Comparison of ENCODE assay signal across 8 cellular contexts in genomic region chr3:129606522-129607390, GRCh38. TPM values are rescaled to one million over a fixed set of nuclear protein-coding genes. Genes with fewer than 3 reads are reported as not detected.
DNase-seq lines count a peak whose midpoint lies in the region; ATAC-seq and TF ChIP-seq lines count a peak whose summit lies in the region.

A gene with protein sequence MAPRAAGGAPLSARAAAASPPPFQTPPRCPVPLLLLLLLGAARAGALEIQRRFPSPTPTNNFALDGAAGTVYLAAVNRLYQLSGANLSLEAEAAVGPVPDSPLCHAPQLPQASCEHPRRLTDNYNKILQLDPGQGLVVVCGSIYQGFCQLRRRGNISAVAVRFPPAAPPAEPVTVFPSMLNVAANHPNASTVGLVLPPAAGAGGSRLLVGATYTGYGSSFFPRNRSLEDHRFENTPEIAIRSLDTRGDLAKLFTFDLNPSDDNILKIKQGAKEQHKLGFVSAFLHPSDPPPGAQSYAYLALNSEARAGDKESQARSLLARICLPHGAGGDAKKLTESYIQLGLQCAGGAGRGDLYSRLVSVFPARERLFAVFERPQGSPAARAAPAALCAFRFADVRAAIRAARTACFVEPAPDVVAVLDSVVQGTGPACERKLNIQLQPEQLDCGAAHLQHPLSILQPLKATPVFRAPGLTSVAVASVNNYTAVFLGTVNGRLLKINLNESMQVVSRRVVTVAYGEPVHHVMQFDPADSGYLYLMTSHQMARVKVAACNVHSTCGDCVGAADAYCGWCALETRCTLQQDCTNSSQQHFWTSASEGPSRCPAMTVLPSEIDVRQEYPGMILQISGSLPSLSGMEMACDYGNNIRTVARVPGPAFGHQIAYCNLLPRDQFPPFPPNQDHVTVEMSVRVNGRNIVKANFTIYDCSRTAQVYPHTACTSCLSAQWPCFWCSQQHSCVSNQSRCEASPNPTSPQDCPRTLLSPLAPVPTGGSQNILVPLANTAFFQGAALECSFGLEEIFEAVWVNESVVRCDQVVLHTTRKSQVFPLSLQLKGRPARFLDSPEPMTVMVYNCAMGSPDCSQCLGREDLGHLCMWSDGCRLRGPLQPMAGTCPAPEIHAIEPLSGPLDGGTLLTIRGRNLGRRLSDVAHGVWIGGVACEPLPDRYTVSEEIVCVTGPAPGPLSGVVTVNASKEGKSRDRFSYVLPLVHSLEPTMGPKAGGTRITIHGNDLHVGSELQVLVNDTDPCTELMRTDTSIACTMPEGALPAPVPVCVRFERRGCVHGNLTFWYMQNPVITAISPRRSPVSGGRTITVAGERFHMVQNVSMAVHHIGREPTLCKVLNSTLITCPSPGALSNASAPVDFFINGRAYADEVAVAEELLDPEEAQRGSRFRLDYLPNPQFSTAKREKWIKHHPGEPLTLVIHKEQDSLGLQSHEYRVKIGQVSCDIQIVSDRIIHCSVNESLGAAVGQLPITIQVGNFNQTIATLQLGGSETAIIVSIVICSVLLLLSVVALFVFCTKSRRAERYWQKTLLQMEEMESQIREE (N-terminal part only) (minus strand): TSS chr3:129606676. CDS start chr3:129606639, 37 bp downstream.

- peak within 1 kb of the TSS; percentile 30 for H3K27ac ChIP-seq in HUES48 (ENCODE audit: low read depth, low read length)
- H3K27ac ChIP-seq in psoas muscle: peak within 1 kb of the TSS; percentile 75

- H3K4me1 ChIP-seq in HUES48 (ENCODE audit: control insufficient read depth, insufficient read depth, low read length) (peaks cover 37% of the 10 kb centered on the region), psoas muscle (peaks cover 22% of the 10 kb centered on the region)

- DNase-seq in Caki2 (ENCODE audit: low read depth) (peak; percentile 68), SK-N-DZ (ENCODE audit: low spot score) (peak; percentile 62), hippocampal formation (lab: John Stamatoyannopoulos, UW) (peak; percentile 53 to 75), psoas muscle (peak; percentile 79 to 87)

- intact Hi-C loops in psoas muscle (cut with DNase I): loop anchor here in 1 of 2 donors (5.0 kb wide), 1 partner anchor 114 kb away; no protein-coding TSS in a partner anchor

- H3K9me3 ChIP-seq in HUES48 (ENCODE audit: control insufficient read depth, insufficient read depth, low read length): no peaks in the 10 kb centered on the region
- H3K9me3 ChIP-seq in psoas muscle: no peaks in the 10 kb centered on the region

- H3K36me3 Mint-ChIP-seq in brain: no peaks in the 10 kb centered on the region

- H3K9ac ChIP-seq in HUES48 (ENCODE audit: low read depth, low read length): peak within 1 kb of the TSS; percentile 51; the same call in 1 of the 2 replicates

- H3K4me3 Mint-ChIP-seq in brain: peak within 1 kb of the TSS; percentile 89 to 97 (median 95)

- in situ Hi-C loops in Caki2 (cut with HindIII; ENCODE audit: low pct_unique_long_range_greater_than_20kb, low sequenced_read_pairs): no loop called here

- peak within 1 kb of the TSS; percentile 73 to 99 (median 91) for H3K27ac Mint-ChIP-seq in brain

- 7 to 13% (median 11%) methylated on average over 43 to 108 of the region's 115 CpGs for WGBS in psoas muscle, 3 donors

- peaks cover 46% of the 10 kb centered on the region for H3K4me1 Mint-ChIP-seq in brain

- H3K36me3 ChIP-seq in HUES48 (ENCODE audit: control insufficient read depth, insufficient read depth, low read length) (no peaks in the 10 kb centered on the region), psoas muscle (ENCODE audit: insufficient read depth in 1 of 2, low read depth in 1 of 2) (no peaks in the 10 kb centered on the region)

- H3K27me3 ChIP-seq in HUES48 (ENCODE audit: control insufficient read depth, insufficient read depth, low read length) (peaks cover 35% of the 10 kb centered on the region), psoas muscle (ENCODE audit: insufficient read depth in 3 of 3, low read length in 2 of 3) (peaks cover 0 to 9% (median 0%) of the 10 kb centered on the region in 3 donors)

- no peak for TF ChIP-seq CTCF in brain (conservative IDR thresholded peaks at IDR 0.05)
- no peak for TF ChIP-seq CTCF in psoas muscle (IDR thresholded peaks at IDR 0.05)

- peaks cover 28% of the 10 kb centered on the region for H3K27me3 Mint-ChIP-seq in brain

- peaks cover 0 to 9% (median 0%) of the 10 kb centered on the region in 5 experiments for H3K9me3 Mint-ChIP-seq in brain

- peak within 1 kb of the TSS; percentile 81 for H3K4me3 ChIP-seq in HUES48 (ENCODE audit: low read depth, low read length)
- peak within 1 kb of the TSS; percentile 68 for H3K4me3 ChIP-seq in psoas muscle

- ATAC-seq in psoas muscle (peak; percentile 39 to 56 (median 48)), GM19035 (IDR thresholded peaks at IDR 0.05; ENCODE audit: unreplicated experiment) (no peak), GM18517 (IDR thresholded peaks at IDR 0.05; ENCODE audit: unreplicated experiment) (no peak)

RNA-seq across cellular contexts. Expression of the gene that starts here (rescaled TPM):
- 29.0 and 74.1 TPM in 2 replicates for total RNA-seq in Caki2 (2014; rRNA removed; shearing (Covaris generic); ENCODE audit: low replicate concordance)
- 31.9 and 32.6 TPM in 2 replicates for polyA plus RNA-seq in SK-N-DZ (2014; cell fraction: cytosol; rRNA removed)
- polyA plus RNA-seq in SK-N-DZ (2014; cell fraction: nucleus; rRNA removed): 44.3 and 89.8 TPM in 2 replicates
- polyA plus RNA-seq in brain (ENCODE audit: insufficient read depth, low read depth, low replicate concordance) (151 TPM), psoas muscle (10 to 100 TPM; 15.5 to 24.0 (median 20.7) TPM)
- total RNA-seq in psoas muscle: 10 to 100 TPM; 28.2 to 49.9 (median 31.9) TPM

Comparison
In these comparisons a context has a peak if more than half of its experiments do, and no peak if none do; other contexts are left out.
1. ATAC-seq: peak in psoas muscle (4 of 4); none in GM19035 (single experiment) and GM18517 (single experiment).
2. Peak in every context shown above with its lines, with median percentiles within 50 percentile points of each other: DNase-seq.